ENCODE assay signal across 14 cellular contexts in genomic region chr17:42660692-42661345, GRCh38. TPM values are rescaled to one million over a fixed set of nuclear protein-coding genes. Genes with fewer than 3 reads are reported as not detected.
A peak's percentile ranks its signal among the peaks of the same experiment; 100 is the strongest.
DNase-seq lines count a peak whose midpoint lies in the region; FAIRE-seq and TF ChIP-seq lines count a peak whose summit lies in the region.
"Had no signal": no experiment of that assay in that cellular context is flagged by ENCODE, and none has a peak within 500 bp of the region (broad histone marks: within the 10 kb centered on the region; RNA-seq: fewer than 3 reads in every experiment).

No MANE protein-coding gene starts in this region.

- H3K9ac ChIP-seq in Karpas-422 (ENCODE audit: low read length), result peak overlapping the region; percentile 14; the same call in 1 of the 2 replicates

- peaks cover 4% of the 10 kb centered on the region for H3K27me3 Mint-ChIP-seq in nephron (ENCODE audit: low read depth)
- H3K27me3 Mint-ChIP-seq in activated CD4-positive, alpha-beta memory T cell treated with anti-CD3 and anti-CD28 coated beads for 36 hours, result no peaks in the 10 kb centered on the region

- H3K9me3 Mint-ChIP-seq in nephron, result no peaks in the 10 kb centered on the region
- H3K9me3 Mint-ChIP-seq in activated CD4-positive, alpha-beta memory T cell treated with anti-CD3 and anti-CD28 coated beads for 36 hours, result no peaks in the 10 kb centered on the region
- H3K9me3 Mint-ChIP-seq: activated B cell treated with CpG ODN at 0.5 μM for 24 hours had no signal

- no peaks in the 10 kb centered on the region for H3K79me2 ChIP-seq in Karpas-422 (ENCODE audit: low read length)

- H4K20me1 ChIP-seq in Karpas-422 (ENCODE audit: insufficient read depth, low read depth, low read length), result no peaks in the 10 kb centered on the region

- H3K36me3 Mint-ChIP-seq in nephron (ENCODE audit: low read depth), result peaks cover 27% of the 10 kb centered on the region
- H3K36me3 Mint-ChIP-seq in activated CD4-positive, alpha-beta memory T cell treated with anti-CD3 and anti-CD28 coated beads for 36 hours, result peaks cover 6% of the 10 kb centered on the region

- peaks cover 17% of the 10 kb centered on the region for H3K4me1 Mint-ChIP-seq in nephron
- H3K4me1 Mint-ChIP-seq in activated CD4-positive, alpha-beta memory T cell treated with anti-CD3 and anti-CD28 coated beads for 36 hours (ENCODE audit: low read depth), result peaks cover 24% of the 10 kb centered on the region

- TF ChIP-seq POLR2A in GM12891 (IDR thresholded peaks at IDR 0.05; ENCODE audit: low read depth, low read length), result no peak

- H3K4me1 ChIP-seq in Karpas-422 (ENCODE audit: low read length), result peaks cover 21% of the 10 kb centered on the region

- DNase-seq in Karpas-422, result no peak
- peak; percentile 56 to 74 for DNase-seq in cardiac fibroblast (ENCODE audit: low read depth in 2 of 2)
- no peak for DNase-seq in NOMO-1 treated with DMSO at 0.1 percent for 48 hours (lab: John Stamatoyannopoulos, UW; ENCODE audit: unreplicated experiment)
- DNase-seq in GM12891 (ENCODE audit: insufficient read length, low spot score), result no peak
- no peak for DNase-seq in SK-N-DZ (ENCODE audit: low spot score)
- no peak for DNase-seq in activated CD4-positive, alpha-beta memory T cell treated with anti-CD3 and anti-CD28 coated beads for 36 hours
- DNase-seq: activated B cell treated with CpG ODN at 0.5 μM for 24 hours, DMS153, kidney, NCI-H446 treated with DMSO at 0.1 percent for 48 hours, upper lobe of left lung had no signal

- intact Hi-C loops in activated CD4-positive, alpha-beta memory T cell treated with anti-CD3 and anti-CD28 coated beads for 36 hours (cut with micrococcal nuclease), result no loop called here

- H3K4me3 ChIP-seq in Karpas-422 (ENCODE audit: low read length), result no peak overlapping the region
- H3K4me3 ChIP-seq in cardiac fibroblast (replicated peaks in 1 of 2; ENCODE audit: low read depth in 2 of 2, low read length in 2 of 2), result no peak overlapping the region
- H3K4me3 ChIP-seq: cardiac muscle cell, upper lobe of left lung had no signal

- CTCF ChIA-PET in activated CD4-positive, alpha-beta memory T cell treated with anti-CD3 and anti-CD28 coated beads for 36 hours (lab: Charles Lee), result interaction anchor here (0.9 to 2.8 kb wide), 6 partner anchors 14 to 83 kb away, joined by 3 to 11 read pairs (median 4); partner anchors contain the start of genes PLEKHH3 and PSMC3IP

- no peaks in the 10 kb centered on the region for H3K9me2 ChIP-seq in Karpas-422 (replicated peaks; ENCODE audit: insufficient read depth, low read length)

- no peak for FAIRE-seq in GM12891 (lab: Jason Lieb, UNC)
- FAIRE-seq: kidney had no signal

- peak overlapping the region in 2 of 3 experiments; percentile 0 to 4 for H3K27ac Mint-ChIP-seq in nephron
- no peak overlapping the region for H3K27ac Mint-ChIP-seq in activated CD4-positive, alpha-beta memory T cell treated with anti-CD3 and anti-CD28 coated beads for 36 hours
- H3K27ac Mint-ChIP-seq: activated B cell treated with CpG ODN at 0.5 μM for 24 hours had no signal

- H3K9me3 ChIP-seq in Karpas-422 (ENCODE audit: low read length), result no peaks in the 10 kb centered on the region
- H3K9me3 ChIP-seq: upper lobe of left lung had no signal

- TF ChIP-seq CTCF in C4-2B (conservative IDR thresholded peaks at IDR 0.05) (no peak), cardiac fibroblast (IDR thresholded peaks at IDR 0.05; ENCODE audit: low read depth, low read length) (no peak), nephron (IDR thresholded peaks at IDR 0.05; ENCODE audit: unreplicated experiment in 3 of 3) (no peak)

- H3K27ac ChIP-seq in C4-2B, result peak overlapping the region; percentile 8; the same call in 1 of the 2 replicates
- peak overlapping the region; percentile 15; the same call in 1 of the 2 replicates for H3K27ac ChIP-seq in Karpas-422 (ENCODE audit: low read length)
- H3K27ac ChIP-seq: cardiac muscle cell, upper lobe of left lung had no signal

- H3K4me3 Mint-ChIP-seq in nephron, result peak overlapping the region; percentile 72 to 77 (median 73)
- no peak overlapping the region for H3K4me3 Mint-ChIP-seq in activated CD4-positive, alpha-beta memory T cell treated with anti-CD3 and anti-CD28 coated beads for 36 hours

- H3K4me2 ChIP-seq in Karpas-422 (ENCODE audit: low read depth, low read length, poor library complexity, severe bottlenecking), result peak overlapping the region; percentile 34

- POLR2A ChIA-PET in activated CD4-positive, alpha-beta memory T cell treated with anti-CD3 and anti-CD28 coated beads for 36 hours (lab: Charles Lee), result no interaction called here

- no peaks in the 10 kb centered on the region for H3K36me3 ChIP-seq in Karpas-422 (ENCODE audit: insufficient read depth, low read length)

- H3K27me3 ChIP-seq in Karpas-422 (ENCODE audit: low read length), result no peaks in the 10 kb centered on the region
- H3K27me3 ChIP-seq: cardiac muscle cell, upper lobe of left lung had no signal

- no peak overlapping the region for H2AFZ ChIP-seq in Karpas-422 (ENCODE audit: low read length)

TF ChIP-seq in GM12891, 5 proteins besides CTCF, POLR2A, EP300 and RAD21:
- no peak for TF ChIP-seq PAX5 (IDR thresholded peaks at IDR 0.05; ENCODE audit: insufficient read depth, low read length, severe bottlenecking)

RNA-seq across cellular contexts. Expression of gene TUBG2, which starts 1.7 kb away (rescaled TPM):
- 15.3 and 17.5 TPM in 2 replicates for total RNA-seq in Karpas-422 (2014; rRNA removed; shearing (Covaris generic); ENCODE audit: low replicate concordance)
- 11.5 TPM for polyA plus RNA-seq in GM12891 (2012; ENCODE audit: low read depth, missing spikeins)
- 13.0 and 26.2 TPM in 2 replicates for polyA plus RNA-seq in SK-N-DZ (2014; cell fraction: cytosol; rRNA removed)
- 47.1 and 58.4 TPM in 2 replicates for polyA plus RNA-seq in SK-N-DZ (2014; cell fraction: nucleus; rRNA removed)
- 10 to 100 TPM in 1 of 2 experiments, 1 to 10 TPM in 1; 9.3 to 10.1 TPM for total RNA-seq in activated CD4-positive, alpha-beta memory T cell treated with anti-CD3 and anti-CD28 coated beads for 36 hours

RNA-seq across cellular contexts. Expression of gene PLEKHH3, which starts 16.0 kb away (rescaled TPM):
- 6.7 and 7.0 TPM in 2 replicates for total RNA-seq in Karpas-422 (2014; rRNA removed; shearing (Covaris generic); ENCODE audit: low replicate concordance)
- 18.3 TPM for polyA plus RNA-seq in GM12891 (2012; ENCODE audit: low read depth, missing spikeins)
- 23.6 and 40.7 TPM in 2 replicates for polyA plus RNA-seq in SK-N-DZ (2014; cell fraction: cytosol; rRNA removed)
- 63.4 and 64.3 TPM in 2 replicates for polyA plus RNA-seq in SK-N-DZ (2014; cell fraction: nucleus; rRNA removed)
- total RNA-seq in activated CD4-positive, alpha-beta memory T cell treated with anti-CD3 and anti-CD28 coated beads for 36 hours, result 1 to 10 TPM; 1.1 to 1.2 TPM

RNA-seq across cellular contexts. Expression of gene CCR10, which starts 20.8 kb away (rescaled TPM):
- 0.22 TPM in 1 of 2 replicates, not detected in the other for total RNA-seq in Karpas-422 (2014; rRNA removed; shearing (Covaris generic); ENCODE audit: low replicate concordance)
- polyA plus RNA-seq in GM12891 (2012; ENCODE audit: low read depth, missing spikeins), result 16.2 TPM
- 35.0 and 43.0 TPM in 2 replicates for polyA plus RNA-seq in SK-N-DZ (2014; cell fraction: cytosol; rRNA removed)
- 23.4 and 33.9 TPM in 2 replicates for polyA plus RNA-seq in SK-N-DZ (2014; cell fraction: nucleus; rRNA removed)
- under 1 TPM; 0.38 to 0.65 TPM for total RNA-seq in activated CD4-positive, alpha-beta memory T cell treated with anti-CD3 and anti-CD28 coated beads for 36 hours

RNA-seq across cellular contexts. Expression of gene CNTNAP1, which starts 21.5 kb away (rescaled TPM):
- total RNA-seq in Karpas-422 (2014; rRNA removed; shearing (Covaris generic); ENCODE audit: low replicate concordance), result 0.19 and 0.65 TPM in 2 replicates
- polyA plus RNA-seq in GM12891 (2012; ENCODE audit: low read depth, missing spikeins), result 21.7 TPM
- 7.9 and 10.8 TPM in 2 replicates for polyA plus RNA-seq in SK-N-DZ (2014; cell fraction: cytosol; rRNA removed)
- 64.4 and 94.2 TPM in 2 replicates for polyA plus RNA-seq in SK-N-DZ (2014; cell fraction: nucleus; rRNA removed)
- total RNA-seq in activated CD4-positive, alpha-beta memory T cell treated with anti-CD3 and anti-CD28 coated beads for 36 hours, result 1 to 10 TPM; 1.8 to 1.9 TPM

RNA-seq across cellular contexts. Expression of gene TUBG1, which starts 51.3 kb away (rescaled TPM):
- total RNA-seq in Karpas-422 (2014; rRNA removed; shearing (Covaris generic); ENCODE audit: low replicate concordance), result 27.4 and 47.6 TPM in 2 replicates
- polyA plus RNA-seq in GM12891 (2012; ENCODE audit: low read depth, missing spikeins), result 86.3 TPM
- polyA plus RNA-seq in SK-N-DZ (2014; cell fraction: cytosol; rRNA removed), result 131 and 152 TPM in 2 replicates
- polyA plus RNA-seq in SK-N-DZ (2014; cell fraction: nucleus; rRNA removed), result 104 and 136 TPM in 2 replicates
- total RNA-seq in activated CD4-positive, alpha-beta memory T cell treated with anti-CD3 and anti-CD28 coated beads for 36 hours, result 100 to 1,000 TPM in 1 of 2 experiments, 10 to 100 TPM in 1; 92.6 to 101 TPM

Comparison
In these comparisons a context has a peak if more than half of its experiments do, and no peak if none do; other contexts are left out.
1. DNase-seq: peak in cardiac fibroblast (2 of 2); none in Karpas-422 (single experiment), NOMO-1 treated with DMSO at 0.1 percent for 48 hours (single experiment), GM12891 (single experiment), SK-N-DZ (single experiment) and activated CD4-positive, alpha-beta memory T cell treated with anti-CD3 and anti-CD28 coated beads for 36 hours (single experiment).